8 cellular contexts compared by ENCODE assay signal in the genomic region with DNA sequence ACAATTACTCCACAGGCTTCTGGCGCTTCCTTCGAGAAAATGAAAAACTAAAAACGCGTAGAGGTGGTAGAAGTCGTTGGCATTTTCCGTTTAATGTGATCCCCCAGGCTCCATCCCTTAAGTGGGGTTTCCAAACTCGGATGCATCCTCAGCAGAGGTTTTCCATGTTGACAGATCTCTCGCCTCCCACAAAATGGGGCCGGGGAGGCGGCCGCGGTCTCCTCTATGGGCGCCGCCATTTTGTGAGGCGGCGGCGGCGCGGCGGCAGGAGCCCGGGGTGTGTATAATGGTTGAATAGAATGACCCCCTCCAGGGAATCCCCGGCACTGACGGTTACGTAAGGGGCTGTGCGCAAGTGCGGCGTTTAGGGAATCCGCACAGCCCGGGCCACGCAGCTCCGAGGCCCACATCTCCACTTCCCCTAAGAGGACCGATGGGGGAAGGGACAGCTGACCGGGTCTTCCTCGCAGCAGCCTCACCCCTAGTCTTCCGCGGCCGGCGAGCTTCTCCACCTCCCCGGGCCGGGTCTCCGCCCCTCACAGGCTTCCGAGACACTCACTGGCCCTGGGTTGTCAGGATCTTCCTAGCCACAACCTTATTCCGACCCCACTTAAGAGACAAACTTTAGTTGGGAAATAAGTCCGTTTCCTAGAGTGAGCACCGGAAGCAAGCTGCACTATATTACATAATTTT. TPM values are rescaled to one million over a fixed set of nuclear protein-coding genes. Genes with fewer than 3 reads are reported as not detected.
DNase-seq lines count a peak whose midpoint lies in the region; ATAC-seq, FAIRE-seq and TF ChIP-seq lines count a peak whose summit lies in the region.

No MANE protein-coding gene starts in this region.

- no peaks in the 10 kb centered on the region for H4K20me1 ChIP-seq in keratinocyte (ENCODE audit: control insufficient read depth, extremely low read depth, insufficient read depth, low read length)

- H3K4me1 ChIP-seq in keratinocyte (ENCODE audit: control insufficient read depth, extremely low read depth, insufficient read depth, low read length), result peaks cover 7% of the 10 kb centered on the region

- H3K4me2 ChIP-seq in keratinocyte (ENCODE audit: control insufficient read depth, extremely low read depth, insufficient read depth, low read depth, low read length), result peak overlapping the region; percentile 98

- peak overlapping the region; percentile 99 for H3K9ac ChIP-seq in keratinocyte (ENCODE audit: control insufficient read depth, extremely low read depth, insufficient read depth, low read length)

- H3K79me2 ChIP-seq in keratinocyte (ENCODE audit: control insufficient read depth, insufficient read depth, low read length), result peaks cover 57% of the 10 kb centered on the region

- no peak for FAIRE-seq in keratinocyte (lab: Jason Lieb, UNC)

- DNase-seq in AML-193 (lab: John Stamatoyannopoulos, UW) (peak; percentile 97), NCI-H446 treated with DMSO at 0.1 percent for 48 hours (lab: John Stamatoyannopoulos, UW) (peak; percentile 96), cerebellar nuclear complex (lab: John Stamatoyannopoulos, UW) (peak; percentile 39 to 46), keratinocyte (ENCODE audit: low read depth, low spot score) (peak; percentile 76)
- peak; percentile 80 for DNase-seq in activated CD4-positive, CD25-positive, alpha-beta regulatory T cell treated with anti-CD3 and anti-CD28 coated beads, Interleukin-2, amount 50 U/mL, for 72 hours
- DNase-seq in stimulated activated CD4-positive, alpha-beta T cell treated with anti-CD3 and anti-CD28 coated beads, Interleukin-12 subunit alpha, Interleukin-12 subunit beta, amount 100 ng/mL, for 48 hours (ENCODE audit: low read depth in 2 of 3, low spot score in 1 of 3), result peak; percentile 75 to 81 (median 81)

- peak overlapping the region; percentile 96 for H2AFZ ChIP-seq in keratinocyte (ENCODE audit: control insufficient read depth, low read length)

- H3K27me3 ChIP-seq in keratinocyte (ENCODE audit: control insufficient read depth, extremely low read depth, insufficient read depth, low read length), result no peaks in the 10 kb centered on the region

- no peaks in the 10 kb centered on the region for H3K9me1 ChIP-seq in keratinocyte (ENCODE audit: control insufficient read depth, extremely low read depth, insufficient read depth, low read length)

- TF ChIP-seq CTCF in keratinocyte (optimal IDR thresholded peaks at IDR 0.05 in 1 of 3, IDR thresholded peaks at IDR 0.05 in 1 of 3, conservative IDR thresholded peaks at IDR 0.05 in 1 of 3; ENCODE audit: extremely low read depth in 1 of 3, insufficient read depth in 2 of 3, low read length in 3 of 3), result no peak

- H3K4me3 ChIP-seq in keratinocyte (ENCODE audit: control insufficient read depth in 2 of 3, extremely low read depth in 1 of 3, insufficient read depth in 2 of 3, low read depth in 1 of 3, low read length in 3 of 3), result peak overlapping the region; percentile 56 to 98 (median 70)

- no peaks in the 10 kb centered on the region for H3K36me3 ChIP-seq in keratinocyte (ENCODE audit: control insufficient read depth in 2 of 2, extremely low read depth in 1 of 2, insufficient read depth in 2 of 2, low read length in 2 of 2)

- TF ChIP-seq POLR2A in GM19099 (IDR thresholded peaks at IDR 0.05; ENCODE audit: extremely low read depth, insufficient read length, low read depth), result peak; percentile 88

- dilution Hi-C loops in keratinocyte (cut with MboI; ENCODE audit: extremely low pct_ligation_motif_present, low sequenced_read_pairs), result no loop called here

- H3K9me3 ChIP-seq in keratinocyte (ENCODE audit: control insufficient read depth, low read depth, low read length), result no peaks in the 10 kb centered on the region

- ATAC-seq in HG03378 (IDR thresholded peaks at IDR 0.05; ENCODE audit: unreplicated experiment), result peak; percentile 54

- H3K27ac ChIP-seq in keratinocyte (ENCODE audit: control insufficient read depth, insufficient read depth, low read length), result peak overlapping the region; percentile 97

RNA-seq across cellular contexts. Expression of a gene that starts 2.1 kb away (rescaled TPM):
- 12.6 to 16.3 TPM (median 15.1 TPM) in 3 replicates for polyA plus RNA-seq in keratinocyte
- 7.5 TPM for polyA plus RNA-seq in keratinocyte (2011; ENCODE audit: low read depth)
- 4.7 and 11.1 TPM in 2 replicates for polyA plus RNA-seq in keratinocyte (2011; cell fraction: cytosol; rRNA removed)
- 23.6 and 24.8 TPM in 2 replicates for polyA plus RNA-seq in keratinocyte (2011; cell fraction: nucleus; rRNA removed)
- 8.1 and 8.3 TPM in 2 replicates for polyA plus RNA-seq in keratinocyte (2012; ENCODE audit: low replicate concordance)
- 18.9 to 76.7 TPM (median 48.9 TPM) in 3 replicates for polyA minus RNA-seq in keratinocyte
- polyA minus RNA-seq in keratinocyte (2011; cell fraction: cytosol; rRNA and poly(A)+ RNA removed), result 13.4 TPM
- polyA minus RNA-seq in keratinocyte (2011; cell fraction: nucleus; rRNA and poly(A)+ RNA removed), result 50.5 and 92.6 TPM in 2 replicates

Comparison
In these comparisons a context has a peak if more than half of its experiments do, and no peak if none do; other contexts are left out.
1. Peak in every context shown above with its lines: DNase-seq, ATAC-seq, H3K4me3 ChIP-seq and H3K27ac ChIP-seq.
2. DNase-seq: peak in every context shown above with its lines; median percentile 97 in AML-193; 96 in NCI-H446 treated with DMSO at 0.1 percent for 48 hours; 81 in stimulated activated CD4-positive, alpha-beta T cell treated with anti-CD3 and anti-CD28 coated beads, Interleukin-12 subunit alpha, Interleukin-12 subunit beta, amount 100 ng/mL, for 48 hours; 80 in activated CD4-positive, CD25-positive, alpha-beta regulatory T cell treated with anti-CD3 and anti-CD28 coated beads, Interleukin-2, amount 50 U/mL, for 72 hours; 76 in keratinocyte; 42 in cerebellar nuclear complex.